Comparison of ENCODE assay signal across 8 cellular contexts in genomic region chr1:67052741-67053534, GRCh38. TPM values are rescaled to one million over a fixed set of nuclear protein-coding genes. Genes with fewer than 3 reads are reported as not detected.
A peak's percentile ranks its signal among the peaks of the same experiment; 100 is the strongest.
DNase-seq lines count a peak whose midpoint lies in the region; ATAC-seq and TF ChIP-seq lines count a peak whose summit lies in the region.

No MANE protein-coding gene starts in this region.

- H3K9me3 ChIP-seq in BLaER1 (no peaks in the 10 kb centered on the region), iPS-15b (ENCODE audit: control insufficient read depth, insufficient read depth, low read length) (no peaks in the 10 kb centered on the region)

- peak overlapping the region; percentile 63 to 96 (median 92) for H3K27ac Mint-ChIP-seq in brain

- H3K27ac ChIP-seq in BLaER1: peak overlapping the region; percentile 93

- DNase-seq in RKO (ENCODE audit: low spot score) (peak; percentile 58), sciatic nerve (ENCODE audit: low spot score) (peak; percentile 61), NCI-H2107 (lab: John Stamatoyannopoulos, UW) (no peak)

- H3K36me3 ChIP-seq in BLaER1 (peaks cover 26% of the 10 kb centered on the region), iPS-15b (ENCODE audit: control insufficient read depth, insufficient read depth, low read length) (no peaks in the 10 kb centered on the region)

- intact Hi-C loops in sciatic nerve (cut with DNase I): no loop called here

- H3K9me3 Mint-ChIP-seq in brain: no peaks in the 10 kb centered on the region

- peaks cover 33% of the 10 kb centered on the region for H3K4me1 Mint-ChIP-seq in brain

- no peak for TF ChIP-seq CTCF in brain (conservative IDR thresholded peaks at IDR 0.05)

- H3K4me3 ChIP-seq in BLaER1 (peak overlapping the region; percentile 91), iPS-15b (ENCODE audit: low read depth, low read length) (peak overlapping the region; percentile 72)

- no peaks in the 10 kb centered on the region for H3K27me3 ChIP-seq in BLaER1
- H3K27me3 ChIP-seq in iPS-15b (ENCODE audit: control insufficient read depth, insufficient read depth, low read length): peaks cover 8% of the 10 kb centered on the region

- peak overlapping the region; percentile 88 for H3K4me2 ChIP-seq in BLaER1

- H3K4me1 ChIP-seq in BLaER1: peaks cover 34% of the 10 kb centered on the region
- peaks cover 5% of the 10 kb centered on the region for H3K4me1 ChIP-seq in iPS-15b (ENCODE audit: control insufficient read depth, insufficient read depth, low read length)

- H3K27me3 Mint-ChIP-seq in brain: peaks cover 11% of the 10 kb centered on the region

- ATAC-seq in GM18873 (IDR thresholded peaks at IDR 0.05; ENCODE audit: low FRiP score, unreplicated experiment) (peak; percentile 22), HG03108 (IDR thresholded peaks at IDR 0.05; ENCODE audit: unreplicated experiment) (peak; percentile 19), sciatic nerve (peak; percentile 52)

- 0 out of 2 replicates have a peak, but pooled peaks cover 13% of the 10 kb centered on the region for H4K20me1 ChIP-seq in BLaER1

- peak overlapping the region; percentile 88 to 96 (median 90) for H3K4me3 Mint-ChIP-seq in brain

- H3K36me3 Mint-ChIP-seq in brain: peaks cover 28% of the 10 kb centered on the region

- H3K9ac ChIP-seq in BLaER1: peak overlapping the region; percentile 92
- H3K9ac ChIP-seq in iPS-15b (ENCODE audit: low read depth, low read length): peak overlapping the region; percentile 50

RNA-seq across cellular contexts. Expression of gene SLC35D1, which starts 1.0 kb away (rescaled TPM):
- 1.2 TPM for polyA plus RNA-seq in brain (ENCODE audit: insufficient read depth, low read depth, low replicate concordance)
- 8.4 TPM for total RNA-seq in sciatic nerve
